Comparison of ENCODE assay signal across 17 cellular contexts in genomic region chr2:198297350-198297749, GRCh38.
DNase-seq lines count a peak whose midpoint lies in the region; ATAC-seq, FAIRE-seq and TF ChIP-seq lines count a peak whose summit lies in the region.
"Had no signal": no experiment of that assay in that cellular context is flagged by ENCODE, and none has a peak within 500 bp of the region (broad histone marks: within the 10 kb centered on the region; RNA-seq: fewer than 3 reads in every experiment).

No MANE protein-coding gene starts in this region.

- POLR2A ChIA-PET in GM12878 (lab: Charles Lee) = interaction anchor here (0.6 to 0.7 kb wide), 3 partner anchors 343 to 1078 kb away, joined by 3 to 8 read pairs (median 3); no protein-coding TSS in a partner anchor

- no peaks in the 10 kb centered on the region for H3K27me3 ChIP-seq in Loucy (ENCODE audit: insufficient read depth, low read length, poor library complexity, severe bottlenecking)
- H3K27me3 ChIP-seq in GM12878 (replicated peaks in 1 of 2; ENCODE audit: control insufficient read depth in 2 of 2, insufficient read depth in 2 of 2, low read length in 1 of 2) = peaks cover 0 to 2% of the 10 kb centered on the region in 2 experiments; a peak in 2 of 4 replicates
- no peaks in the 10 kb centered on the region for H3K27me3 ChIP-seq in upper lobe of left lung
- H3K27me3 ChIP-seq: breast epithelium had no signal

- H3K4me2 ChIP-seq in Loucy (ENCODE audit: low read depth, low read length, poor library complexity, severe bottlenecking) (no peak overlapping the region), GM12878 (ENCODE audit: control insufficient read depth, insufficient read depth) (no peak overlapping the region)
- H3K4me2 ChIP-seq: A549, hepatocyte had no signal

- TF ChIP-seq POLR2A in GM12891 (IDR thresholded peaks at IDR 0.05; ENCODE audit: low read depth, low read length) (no peak), GM12878 (IDR thresholded peaks at IDR 0.05; ENCODE audit: low read depth, low read length) (no peak), upper lobe of left lung (IDR thresholded peaks at IDR 0.05) (no peak)

- H4K20me1 ChIP-seq in Loucy (ENCODE audit: insufficient read depth, low read length, poor library complexity, severe bottlenecking) (no peaks in the 10 kb centered on the region), GM12878 (ENCODE audit: control insufficient read depth, insufficient read depth) (no peaks in the 10 kb centered on the region)

- no peaks in the 10 kb centered on the region for H3K9me2 ChIP-seq in Loucy (replicated peaks; ENCODE audit: low read depth, low read length)

- no peaks in the 10 kb centered on the region for H3F3A ChIP-seq in Loucy (ENCODE audit: low read depth)

- CTCF ChIA-PET in GM12878 (lab: Yijun Ruan, JAX) = interaction anchor here (0.6 to 5.5 kb wide), 48 partner anchors 10 to 1433 kb away, joined by 3 to 46 read pairs (median 5); partner anchors contain the start of genes MARS2 and PLCL1

- H3K4me3 ChIP-seq in Loucy (ENCODE audit: low read length, poor library complexity, severe bottlenecking) = no peak overlapping the region
- no peak overlapping the region for H3K4me3 ChIP-seq in GM12878
- no peak overlapping the region for H3K4me3 ChIP-seq in upper lobe of left lung
- H3K4me3 ChIP-seq: A549, breast epithelium, GM23248, hepatocyte, left lung, SK-N-MC had no signal

- peak; percentile 47 for FAIRE-seq in GM12891 (lab: Jason Lieb, UNC)
- FAIRE-seq in GM12878 (lab: Jason Lieb, UNC) = no peak
- FAIRE-seq: A549 had no signal

- H3K79me2 ChIP-seq in Loucy (ENCODE audit: insufficient read depth, low read length) (no peaks in the 10 kb centered on the region), GM12878 (ENCODE audit: control insufficient read depth, insufficient read depth, low read length) (no peaks in the 10 kb centered on the region)
- H3K79me2 ChIP-seq: hepatocyte had no signal

- no peak overlapping the region for H3K9ac ChIP-seq in Loucy (ENCODE audit: low read depth, low read length, poor library complexity, severe bottlenecking)
- H3K9ac ChIP-seq in GM12878 (ENCODE audit: control insufficient read depth, insufficient read depth, low read length) = no peak overlapping the region
- H3K9ac ChIP-seq: GM23248 had no signal

- RAD21 ChIA-PET in GM12878 (lab: Charles Lee; ENCODE audit: unreplicated experiment) = interaction anchor here (0.6 to 3.4 kb wide), 25 partner anchors 16 to 1318 kb away, joined by 3 to 20 read pairs (median 3); partner anchors contain the start of gene PLCL1

- DNase-seq in GM12891 (ENCODE audit: insufficient read length, low spot score) = no peak
- no peak for DNase-seq in GM12878 (ENCODE audit: low read depth, low spot score)
- DNase-seq in upper lobe of left lung = no peak
- no peak for DNase-seq in NCI-H1092 (lab: John Stamatoyannopoulos, UW)
- DNase-seq: left lung, NCI-H510A had no signal

- no peaks in the 10 kb centered on the region for H3K4me1 ChIP-seq in Loucy (ENCODE audit: insufficient read depth, low read length, poor library complexity, severe bottlenecking)
- H3K4me1 ChIP-seq in GM12878 (ENCODE audit: control insufficient read depth, insufficient read depth, low read length) = no peaks in the 10 kb centered on the region
- no peaks in the 10 kb centered on the region for H3K4me1 ChIP-seq in upper lobe of left lung
- H3K4me1 ChIP-seq: A549, BE2C, breast epithelium, left lung had no signal

- BruUV-seq in GM12878 (replicated peaks; lab: Mats Ljungman, UMichigan) = no TSS peak

- H3K9me3 ChIP-seq in Loucy (ENCODE audit: insufficient read depth, low read depth, low read length) (no peaks in the 10 kb centered on the region), GM12878 (replicated peaks; ENCODE audit: control insufficient read depth, insufficient read depth, low read length) (no peaks in the 10 kb centered on the region), upper lobe of left lung (no peaks in the 10 kb centered on the region)
- H3K9me3 ChIP-seq: A549, BE2C, breast epithelium, left lung had no signal

- no peak for TF ChIP-seq CTCF in Loucy (conservative IDR thresholded peaks at IDR 0.05; ENCODE audit: low read length)
- TF ChIP-seq CTCF in GM12878 (IDR thresholded peaks at IDR 0.05 in 2 of 3, conservative IDR thresholded peaks at IDR 0.05 in 1 of 3; ENCODE audit: control insufficient read depth in 2 of 3, extremely low read depth in 1 of 3, insufficient read depth in 1 of 3, low read depth in 3 of 3, low read length in 3 of 3) = no peak
- no peak for TF ChIP-seq CTCF in upper lobe of left lung (IDR thresholded peaks at IDR 0.05)

- TF ChIP-seq EP300 in GM12878 (IDR thresholded peaks at IDR 0.05; ENCODE audit: borderline replicate concordance in 1 of 2, control insufficient read depth in 1 of 2, low read depth in 2 of 2, low read length in 2 of 2) (no peak), upper lobe of left lung (IDR thresholded peaks at IDR 0.05) (no peak)

- SMC1A ChIA-PET in GM12878 (lab: Charles Lee; ENCODE audit: uncharacterized antibody, unreplicated experiment) = interaction anchor here (0.6 to 4.7 kb wide), 28 partner anchors 8 to 1191 kb away, joined by 3 to 37 read pairs (median 4); partner anchors contain the start of gene PLCL1

- 0% methylated on average over 2 of the region's 2 CpGs for WGBS in GM12878 (ENCODE audit: insufficient coverage, insufficient replicate concordance, low lambda C conversion rate, missing lambda C conversion rate)
- 49 to 54% methylated on average over 2 of the region's 2 CpGs for WGBS in upper lobe of left lung, 2 donors

- H3K27ac ChIP-seq in GM12878 (ENCODE audit: control insufficient read depth, insufficient read depth) (no peak overlapping the region), upper lobe of left lung (no peak overlapping the region)
- H3K27ac ChIP-seq: A549, breast epithelium, GM23248, hepatocyte, left lung, SK-N-MC, WERI-Rb-1 had no signal

- in situ Hi-C loops in GM12878 (cut with MboI) = no loop called here

- no peaks in the 10 kb centered on the region for H3K36me3 ChIP-seq in Loucy (ENCODE audit: insufficient read depth, low read length)
- no peaks in the 10 kb centered on the region for H3K36me3 ChIP-seq in GM12878 (ENCODE audit: control insufficient read depth in 2 of 2, insufficient read depth in 2 of 2, low read length in 1 of 2)
- no peaks in the 10 kb centered on the region for H3K36me3 ChIP-seq in upper lobe of left lung
- H3K36me3 ChIP-seq: BE2C, breast epithelium, left lung, WERI-Rb-1 had no signal

- intact Hi-C loops in GM12878 (cut with micrococcal nuclease; ENCODE audit: unreplicated experiment) = loop anchor here (5.0 to 10.0 kb wide), 4 partner anchors 150 to 583 kb away; no protein-coding TSS in a partner anchor

- no peak for TF ChIP-seq RAD21 in GM12878 (IDR thresholded peaks at IDR 0.05; ENCODE audit: insufficient read depth, low read depth, low read length)

- H2AFZ ChIP-seq in Loucy (ENCODE audit: low read length) (peak overlapping the region; percentile 65; the same call in 1 of the 2 replicates), GM12878 (ENCODE audit: control insufficient read depth, low read depth, low read length) (no peak overlapping the region)
- H2AFZ ChIP-seq: GM23248, hepatocyte had no signal

- ATAC-seq in GM21360 (IDR thresholded peaks at IDR 0.05; ENCODE audit: unreplicated experiment) (peak; percentile 38), GM12878 (peak; percentile 50), upper lobe of left lung (ENCODE audit: low FRiP score in 2 of 2) (no peak), GM18861 (IDR thresholded peaks at IDR 0.05; ENCODE audit: unreplicated experiment) (no peak), HG03457 (IDR thresholded peaks at IDR 0.05; ENCODE audit: unreplicated experiment) (no peak)

TF ChIP-seq in GM12891, 5 proteins besides CTCF, POLR2A, EP300 and RAD21:
- no peak for TF ChIP-seq PAX5 (IDR thresholded peaks at IDR 0.05; ENCODE audit: insufficient read depth, low read length, severe bottlenecking)
- peak; percentile 67 for TF ChIP-seq SPI1 (IDR thresholded peaks at IDR 0.05; ENCODE audit: low read depth, low read length)

TF ChIP-seq in GM12878, 131 proteins besides CTCF, POLR2A, EP300 and RAD21 (continues in another document):
- TF ChIP-seq NBN (IDR thresholded peaks at IDR 0.05) (no peak), IRF4 (IDR thresholded peaks at IDR 0.05; ENCODE audit: low read depth, low read length) (no peak), ZNF384 (IDR thresholded peaks at IDR 0.05; ENCODE audit: borderline replicate concordance, low read depth, low read length) (peak; percentile 66), SPI1 (IDR thresholded peaks at IDR 0.05; ENCODE audit: borderline replicate concordance, insufficient read depth, low read depth, low read length) (peak; percentile 66; the same call in 1 of the 2 replicates), CREM (IDR thresholded peaks at IDR 0.05; ENCODE audit: low read depth) (no peak), RUNX3 (IDR thresholded peaks at IDR 0.05; ENCODE audit: low read length) (no peak), SMARCA5 (IDR thresholded peaks at IDR 0.05) (no peak), DPF2 (IDR thresholded peaks at IDR 0.05) (0 out of 2 replicates have a peak, but pooled peaks have one; percentile 29), NR2F1 (conservative IDR thresholded peaks at IDR 0.05) (0 out of 2 replicates have a peak, but pooled peaks have one; percentile 15)
- TF ChIP-seq, protein P1, sequence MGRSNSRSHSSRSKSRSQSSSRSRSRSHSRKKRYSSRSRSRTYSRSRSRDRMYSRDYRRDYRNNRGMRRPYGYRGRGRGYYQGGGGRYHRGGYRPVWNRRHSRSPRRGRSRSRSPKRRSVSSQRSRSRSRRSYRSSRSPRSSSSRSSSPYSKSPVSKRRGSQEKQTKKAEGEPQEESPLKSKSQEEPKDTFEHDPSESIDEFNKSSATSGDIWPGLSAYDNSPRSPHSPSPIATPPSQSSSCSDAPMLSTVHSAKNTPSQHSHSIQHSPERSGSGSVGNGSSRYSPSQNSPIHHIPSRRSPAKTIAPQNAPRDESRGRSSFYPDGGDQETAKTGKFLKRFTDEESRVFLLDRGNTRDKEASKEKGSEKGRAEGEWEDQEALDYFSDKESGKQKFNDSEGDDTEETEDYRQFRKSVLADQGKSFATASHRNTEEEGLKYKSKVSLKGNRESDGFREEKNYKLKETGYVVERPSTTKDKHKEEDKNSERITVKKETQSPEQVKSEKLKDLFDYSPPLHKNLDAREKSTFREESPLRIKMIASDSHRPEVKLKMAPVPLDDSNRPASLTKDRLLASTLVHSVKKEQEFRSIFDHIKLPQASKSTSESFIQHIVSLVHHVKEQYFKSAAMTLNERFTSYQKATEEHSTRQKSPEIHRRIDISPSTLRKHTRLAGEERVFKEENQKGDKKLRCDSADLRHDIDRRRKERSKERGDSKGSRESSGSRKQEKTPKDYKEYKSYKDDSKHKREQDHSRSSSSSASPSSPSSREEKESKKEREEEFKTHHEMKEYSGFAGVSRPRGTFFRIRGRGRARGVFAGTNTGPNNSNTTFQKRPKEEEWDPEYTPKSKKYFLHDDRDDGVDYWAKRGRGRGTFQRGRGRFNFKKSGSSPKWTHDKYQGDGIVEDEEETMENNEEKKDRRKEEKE (IDR thresholded peaks at IDR 0.05) = no peak
- TF ChIP-seq, protein P2, sequence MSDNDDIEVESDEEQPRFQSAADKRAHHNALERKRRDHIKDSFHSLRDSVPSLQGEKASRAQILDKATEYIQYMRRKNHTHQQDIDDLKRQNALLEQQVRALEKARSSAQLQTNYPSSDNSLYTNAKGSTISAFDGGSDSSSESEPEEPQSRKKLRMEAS (IDR thresholded peaks at IDR 0.05; ENCODE audit: low read depth, low read length) = no peak

Comparison
In these comparisons a context has a peak if more than half of its experiments do, and no peak if none do; other contexts are left out.
1. ATAC-seq: peak in GM21360 (single experiment) and GM12878 (single experiment); none in upper lobe of left lung (0 of 2), GM18861 (single experiment) and HG03457 (single experiment).